In the genomic region with DNA sequence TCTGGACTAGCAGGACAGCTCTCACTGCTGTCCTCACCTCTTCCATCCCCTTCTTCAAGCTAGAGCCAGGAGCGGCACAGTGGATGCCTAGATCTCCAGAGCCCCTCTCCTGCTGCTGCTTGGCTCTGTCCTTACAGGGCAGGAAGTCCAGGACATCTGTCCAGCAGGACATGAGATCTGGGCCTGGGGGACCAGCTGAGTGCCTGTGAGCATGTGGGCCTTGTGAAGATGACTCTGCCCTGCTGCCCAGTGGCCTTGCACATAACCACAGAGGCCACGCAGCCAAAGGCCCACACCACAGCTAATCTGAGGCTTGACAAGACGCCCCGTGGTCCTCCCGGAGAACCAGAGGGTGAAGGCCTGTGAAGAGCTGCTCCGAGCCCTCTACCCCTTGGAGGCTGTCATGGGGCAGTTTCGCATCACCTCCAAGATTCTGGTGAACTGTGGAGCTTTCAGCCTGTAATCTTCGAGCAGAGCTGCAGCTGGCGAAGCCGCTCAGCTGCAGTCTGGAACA, we compare ENCODE assay signal across 1 cellular context.
TF ChIP-seq lines count a peak whose summit lies in the region.

No MANE protein-coding gene starts in this region.

TF ChIP-seq in HepG2, 621 proteins besides CTCF, POLR2A, EP300 and RAD21:
- TF ChIP-seq, protein P1, sequence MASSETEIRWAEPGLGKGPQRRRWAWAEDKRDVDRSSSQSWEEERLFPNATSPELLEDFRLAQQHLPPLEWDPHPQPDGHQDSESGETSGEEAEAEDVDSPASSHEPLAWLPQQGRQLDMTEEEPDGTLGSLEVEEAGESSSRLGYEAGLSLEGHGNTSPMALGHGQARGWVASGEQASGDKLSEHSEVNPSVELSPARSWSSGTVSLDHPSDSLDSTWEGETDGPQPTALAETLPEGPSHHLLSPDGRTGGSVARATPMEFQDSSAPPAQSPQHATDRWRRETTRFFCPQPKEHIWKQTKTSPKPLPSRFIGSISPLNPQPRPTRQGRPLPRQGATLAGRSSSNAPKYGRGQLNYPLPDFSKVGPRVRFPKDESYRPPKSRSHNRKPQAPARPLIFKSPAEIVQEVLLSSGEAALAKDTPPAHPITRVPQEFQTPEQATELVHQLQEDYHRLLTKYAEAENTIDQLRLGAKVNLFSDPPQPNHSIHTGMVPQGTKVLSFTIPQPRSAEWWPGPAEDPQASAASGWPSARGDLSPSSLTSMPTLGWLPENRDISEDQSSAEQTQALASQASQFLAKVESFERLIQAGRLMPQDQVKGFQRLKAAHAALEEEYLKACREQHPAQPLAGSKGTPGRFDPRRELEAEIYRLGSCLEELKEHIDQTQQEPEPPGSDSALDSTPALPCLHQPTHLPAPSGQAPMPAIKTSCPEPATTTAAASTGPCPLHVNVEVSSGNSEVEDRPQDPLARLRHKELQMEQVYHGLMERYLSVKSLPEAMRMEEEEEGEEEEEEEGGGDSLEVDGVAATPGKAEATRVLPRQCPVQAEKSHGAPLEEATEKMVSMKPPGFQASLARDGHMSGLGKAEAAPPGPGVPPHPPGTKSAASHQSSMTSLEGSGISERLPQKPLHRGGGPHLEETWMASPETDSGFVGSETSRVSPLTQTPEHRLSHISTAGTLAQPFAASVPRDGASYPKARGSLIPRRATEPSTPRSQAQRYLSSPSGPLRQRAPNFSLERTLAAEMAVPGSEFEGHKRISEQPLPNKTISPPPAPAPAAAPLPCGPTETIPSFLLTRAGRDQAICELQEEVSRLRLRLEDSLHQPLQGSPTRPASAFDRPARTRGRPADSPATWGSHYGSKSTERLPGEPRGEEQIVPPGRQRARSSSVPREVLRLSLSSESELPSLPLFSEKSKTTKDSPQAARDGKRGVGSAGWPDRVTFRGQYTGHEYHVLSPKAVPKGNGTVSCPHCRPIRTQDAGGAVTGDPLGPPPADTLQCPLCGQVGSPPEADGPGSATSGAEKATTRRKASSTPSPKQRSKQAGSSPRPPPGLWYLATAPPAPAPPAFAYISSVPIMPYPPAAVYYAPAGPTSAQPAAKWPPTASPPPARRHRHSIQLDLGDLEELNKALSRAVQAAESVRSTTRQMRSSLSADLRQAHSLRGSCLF (CRISPR knock-in tag; IDR thresholded peaks at IDR 0.05; ENCODE audit: borderline replicate concordance) = no peak
- TF ChIP-seq ZNF335 (CRISPR knock-in tag; IDR thresholded peaks at IDR 0.05) (no peak), TEAD3 (CRISPR knock-in tag; optimal IDR thresholded peaks at IDR 0.05; ENCODE audit: borderline replicate concordance) (no peak), YEATS4 (CRISPR knock-in tag; IDR thresholded peaks at IDR 0.05; ENCODE audit: borderline replicate concordance) (no peak), CHD2 (IDR thresholded peaks at IDR 0.05; ENCODE audit: low read depth, low read length) (no peak), ZNF251 (CRISPR knock-in tag; IDR thresholded peaks at IDR 0.05) (no peak), ETV5 (CRISPR knock-in tag; IDR thresholded peaks at IDR 0.05; ENCODE audit: borderline replicate concordance) (no peak)
- TF ChIP-seq, protein P2, sequence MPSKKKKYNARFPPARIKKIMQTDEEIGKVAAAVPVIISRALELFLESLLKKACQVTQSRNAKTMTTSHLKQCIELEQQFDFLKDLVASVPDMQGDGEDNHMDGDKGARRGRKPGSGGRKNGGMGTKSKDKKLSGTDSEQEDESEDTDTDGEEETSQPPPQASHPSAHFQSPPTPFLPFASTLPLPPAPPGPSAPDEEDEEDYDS (CRISPR knock-in tag; IDR thresholded peaks at IDR 0.05) = no peak
- TF ChIP-seq, protein P3, sequence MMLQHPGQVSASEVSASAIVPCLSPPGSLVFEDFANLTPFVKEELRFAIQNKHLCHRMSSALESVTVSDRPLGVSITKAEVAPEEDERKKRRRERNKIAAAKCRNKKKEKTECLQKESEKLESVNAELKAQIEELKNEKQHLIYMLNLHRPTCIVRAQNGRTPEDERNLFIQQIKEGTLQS (CRISPR knock-in tag; IDR thresholded peaks at IDR 0.05) = no peak
- TF ChIP-seq, protein P4, sequence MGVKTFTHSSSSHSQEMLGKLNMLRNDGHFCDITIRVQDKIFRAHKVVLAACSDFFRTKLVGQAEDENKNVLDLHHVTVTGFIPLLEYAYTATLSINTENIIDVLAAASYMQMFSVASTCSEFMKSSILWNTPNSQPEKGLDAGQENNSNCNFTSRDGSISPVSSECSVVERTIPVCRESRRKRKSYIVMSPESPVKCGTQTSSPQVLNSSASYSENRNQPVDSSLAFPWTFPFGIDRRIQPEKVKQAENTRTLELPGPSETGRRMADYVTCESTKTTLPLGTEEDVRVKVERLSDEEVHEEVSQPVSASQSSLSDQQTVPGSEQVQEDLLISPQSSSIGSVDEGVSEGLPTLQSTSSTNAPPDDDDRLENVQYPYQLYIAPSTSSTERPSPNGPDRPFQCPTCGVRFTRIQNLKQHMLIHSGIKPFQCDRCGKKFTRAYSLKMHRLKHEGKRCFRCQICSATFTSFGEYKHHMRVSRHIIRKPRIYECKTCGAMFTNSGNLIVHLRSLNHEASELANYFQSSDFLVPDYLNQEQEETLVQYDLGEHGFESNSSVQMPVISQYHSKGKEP (CRISPR knock-in tag; IDR thresholded peaks at IDR 0.05) = no peak
TF ChIP-seq in HepG2: peak in this region for 0.
